ENCODE assay signal across 8 cellular contexts in the genomic region with DNA sequence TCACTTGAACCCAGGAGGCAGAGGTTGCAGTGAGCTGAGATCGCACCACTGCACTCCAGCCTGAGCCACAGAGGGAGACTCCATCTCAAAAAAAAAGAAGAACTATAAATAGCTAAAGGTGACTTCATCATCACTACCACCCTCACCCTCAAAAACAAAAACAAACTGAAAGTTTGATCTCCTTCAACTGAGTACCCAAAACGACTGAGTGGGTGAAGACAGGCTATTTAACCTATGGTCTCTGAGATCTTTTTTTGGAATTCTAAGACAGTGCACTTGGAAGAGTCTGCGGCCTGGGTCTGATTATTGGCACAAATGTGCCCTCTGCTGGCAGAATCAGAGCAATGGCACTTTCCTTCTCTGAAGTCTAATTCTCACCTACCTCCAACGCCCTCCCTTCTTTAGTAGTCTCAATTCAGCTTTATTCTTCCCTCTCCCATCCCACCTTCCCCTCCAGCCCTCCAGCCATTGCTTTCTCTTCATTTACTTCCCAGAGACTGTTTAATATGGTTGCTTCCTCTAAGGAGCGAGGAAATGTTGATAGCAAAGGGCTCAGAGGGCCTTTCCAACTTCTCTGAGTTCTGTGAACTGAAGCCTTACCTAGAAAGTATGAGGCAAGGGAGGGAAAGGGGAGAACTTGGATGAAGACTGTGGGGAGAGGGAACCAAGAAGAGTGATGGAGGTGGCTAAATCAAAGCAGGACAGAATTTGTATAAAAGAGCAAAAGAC. TPM values are rescaled to one million over a fixed set of nuclear protein-coding genes. Genes with fewer than 3 reads are reported as not detected.
DNase-seq lines count a peak whose midpoint lies in the region; ATAC-seq and TF ChIP-seq lines count a peak whose summit lies in the region.

No MANE protein-coding gene starts in this region.

- H2AFZ ChIP-seq in OCI-LY3 (ENCODE audit: low read depth, low read length) (peak overlapping the region; percentile 69; the same call in 1 of the 2 replicates), neural cell (ENCODE audit: low read depth, low read length) (no peak overlapping the region)

- H3K27ac ChIP-seq in OCI-LY3 (ENCODE audit: low read length) (no peak overlapping the region), neural cell (ENCODE audit: low read length) (no peak overlapping the region), vagina (no peak overlapping the region)

- intact Hi-C loops in vagina (cut with DNase I) = no loop called here

- no peak for TF ChIP-seq POLR2A in vagina (IDR thresholded peaks at IDR 0.05)

- ATAC-seq in HG03095 (IDR thresholded peaks at IDR 0.05; ENCODE audit: unreplicated experiment) = no peak

- no peaks in the 10 kb centered on the region for H3F3A ChIP-seq in neural cell (ENCODE audit: insufficient read depth, low read length, poor library complexity, severe bottlenecking)

- H3K79me2 ChIP-seq in OCI-LY3 (ENCODE audit: low read length) = no peaks in the 10 kb centered on the region
- no peaks in the 10 kb centered on the region for H3K79me2 ChIP-seq in neural cell (replicated peaks; ENCODE audit: insufficient read depth, low read length)

- peak overlapping the region; percentile 75 for H3K4me2 ChIP-seq in OCI-LY3 (ENCODE audit: low read length)
- no peak overlapping the region for H3K4me2 ChIP-seq in neural cell (ENCODE audit: low read length)

- H3K27me3 ChIP-seq in OCI-LY3 (ENCODE audit: low read depth, low read length) (no peaks in the 10 kb centered on the region), neural cell (ENCODE audit: insufficient read depth, low read depth, low read length) (no peaks in the 10 kb centered on the region), vagina (no peaks in the 10 kb centered on the region)

- no peaks in the 10 kb centered on the region for H4K20me1 ChIP-seq in OCI-LY3 (ENCODE audit: insufficient read depth, low read length)
- no peaks in the 10 kb centered on the region for H4K20me1 ChIP-seq in neural cell (ENCODE audit: insufficient read depth)

- TF ChIP-seq RAD21 in neural cell (conservative IDR thresholded peaks at IDR 0.05) = peak; percentile 94

- DNase-seq in Daoy (ENCODE audit: low read depth) (peak; percentile 51), HPDE6-E6E7 (ENCODE audit: extremely low spot score) (peak; percentile 72), fibroblast of gingiva (ENCODE audit: low read depth) (peak; percentile 60), vagina (ENCODE audit: extremely low spot score in 2 of 2) (no peak)
- DNase-seq in activated T-cell treated with anti-CD3 and anti-CD28 coated beads, Interleukin-2, amount 50 U/mL, for 48 hours = peak; percentile 58 to 62

- H3K4me1 ChIP-seq in OCI-LY3 (ENCODE audit: low read length) (peaks cover 14% of the 10 kb centered on the region), vagina (peaks cover 19% of the 10 kb centered on the region)

- no peaks in the 10 kb centered on the region for H3K36me3 ChIP-seq in OCI-LY3 (replicated peaks; ENCODE audit: low read depth, low read length)
- no peaks in the 10 kb centered on the region for H3K36me3 ChIP-seq in neural cell (ENCODE audit: insufficient read depth, low read length)
- no peaks in the 10 kb centered on the region for H3K36me3 ChIP-seq in vagina

- H3K4me3 ChIP-seq in OCI-LY3 (ENCODE audit: low read length) = peak overlapping the region; percentile 54; the same call in 1 of the 2 replicates
- no peak overlapping the region for H3K4me3 ChIP-seq in neural cell (ENCODE audit: low read length)
- H3K4me3 ChIP-seq in vagina = no peak overlapping the region

- H3K9ac ChIP-seq in OCI-LY3 (ENCODE audit: low read length) = no peak overlapping the region
- no peak overlapping the region for H3K9ac ChIP-seq in neural cell (ENCODE audit: low read length)

- TF ChIP-seq CTCF in OCI-LY3 (IDR thresholded peaks at IDR 0.05; ENCODE audit: low read depth, low read length) (peak; percentile 84), neural cell (IDR thresholded peaks at IDR 0.05; ENCODE audit: poor library complexity, severe bottlenecking) (peak; percentile 94), vagina (IDR thresholded peaks at IDR 0.05) (peak; percentile 90 to 98 (median 94))

- H3K9me3 ChIP-seq in OCI-LY3 (ENCODE audit: insufficient read depth, low read length) = no peaks in the 10 kb centered on the region
- H3K9me3 ChIP-seq in neural cell (ENCODE audit: low read length) = no peaks in the 10 kb centered on the region
- no peaks in the 10 kb centered on the region for H3K9me3 ChIP-seq in vagina

- H3K9me2 ChIP-seq in neural cell (ENCODE audit: insufficient read depth, low read length) = no peaks in the 10 kb centered on the region

- no peak for TF ChIP-seq EP300 in neural cell (conservative IDR thresholded peaks at IDR 0.05; ENCODE audit: poor library complexity, severe bottlenecking)

TF ChIP-seq in neural cell, 6 proteins besides CTCF, POLR2A, EP300 and RAD21:
- TF ChIP-seq POLR2AphosphoS5 (IDR thresholded peaks at IDR 0.05) = no peak
- TF ChIP-seq SMC3 (conservative IDR thresholded peaks at IDR 0.05; ENCODE audit: poor library complexity) = peak; percentile 95

RNA-seq across cellular contexts. Expression of gene MYOZ1, which starts 2.9 kb away (rescaled TPM):
- total RNA-seq in Daoy (2014; rRNA removed; shearing (Covaris generic)) = not detected in 2 replicates
- polyA plus RNA-seq in neural cell = 0.61 TPM in 1 of 2 replicates, not detected in the other
- polyA minus RNA-seq in neural cell = 0.35 TPM in 1 of 2 replicates, not detected in the other
- total RNA-seq in vagina = not detected

RNA-seq across cellular contexts. Expression of gene SYNPO2L, which starts 11.7 kb away (rescaled TPM):
- total RNA-seq in Daoy (2014; rRNA removed; shearing (Covaris generic)) = not detected in 2 replicates
- polyA plus RNA-seq in neural cell = not detected in 2 replicates
- polyA minus RNA-seq in neural cell = not detected in 2 replicates
- 0.49 TPM for total RNA-seq in vagina

RNA-seq across cellular contexts. Expression of gene USP54, which starts 53.0 kb away (rescaled TPM):
- 12.1 and 19.1 TPM in 2 replicates for total RNA-seq in Daoy (2014; rRNA removed; shearing (Covaris generic))
- polyA plus RNA-seq in neural cell = 12.7 and 18.4 TPM in 2 replicates
- 41.6 and 50.6 TPM in 2 replicates for polyA minus RNA-seq in neural cell
- 27.7 TPM for total RNA-seq in vagina

RNA-seq across cellular contexts. Expression of gene AGAP5, which starts 53.7 kb away (rescaled TPM):
- 1.1 and 1.8 TPM in 2 replicates for total RNA-seq in Daoy (2014; rRNA removed; shearing (Covaris generic))
- polyA plus RNA-seq in neural cell = 6.5 and 8.2 TPM in 2 replicates
- 5.4 and 8.8 TPM in 2 replicates for polyA minus RNA-seq in neural cell
- total RNA-seq in vagina = 5.4 TPM

Comparison
In these comparisons a context has a peak if more than half of its experiments do, and no peak if none do; other contexts are left out.
1. DNase-seq: peak in Daoy (single experiment), HPDE6-E6E7 (single experiment), activated T-cell treated with anti-CD3 and anti-CD28 coated beads, Interleukin-2, amount 50 U/mL, for 48 hours (2 of 2) and fibroblast of gingiva (single experiment); none in vagina (0 of 2).
2. Peak in every context shown above with its lines, with median percentiles within 50 percentile points of each other: CTCF ChIP-seq.